ENCODE assay signal across 12 cellular contexts in genomic region chr10:69464801-69465401, GRCh38. TPM values are rescaled to one million over a fixed set of nuclear protein-coding genes. Genes with fewer than 3 reads are reported as not detected.
DNase-seq lines count a peak whose midpoint lies in the region; ATAC-seq and TF ChIP-seq lines count a peak whose summit lies in the region.
"Had no signal": no experiment of that assay in that cellular context is flagged by ENCODE, and none has a peak within 500 bp of the region (broad histone marks: within the 10 kb centered on the region; RNA-seq: fewer than 3 reads in every experiment).

No MANE protein-coding gene starts in this region.

- 20% methylated on average over 1 of the region's 2 CpGs for WGBS in suprapubic skin
- no CpG with 5 or more reads among the region's 2 CpGs for WGBS in H9 (ENCODE audit: extremely low coverage, insufficient read length, low lambda C conversion rate)

- H2BK12ac ChIP-seq in H9 (ENCODE audit: insufficient read length, low read depth, low read length), result no peak overlapping the region

- CTCF ChIA-PET in HEK293T (lab: Yijun Ruan, JAX), result interaction anchor here (0.7 kb wide), 1 partner anchor 15 kb away, joined by 3 read pairs; no protein-coding TSS in a partner anchor

- no peaks in the 10 kb centered on the region for H3K27me3 ChIP-seq in lower lobe of right lung (ENCODE audit: low read depth)
- H3K27me3 ChIP-seq in suprapubic skin, result no peaks in the 10 kb centered on the region
- H3K27me3 ChIP-seq in H9 (ENCODE audit: insufficient read depth, low read length), result no peaks in the 10 kb centered on the region

- H3K36me3 ChIP-seq in lower lobe of right lung (no peaks in the 10 kb centered on the region), suprapubic skin (no peaks in the 10 kb centered on the region)

- no peak overlapping the region for H3K4me3 ChIP-seq in lower lobe of right lung
- no peak overlapping the region for H3K4me3 ChIP-seq in suprapubic skin

- peaks cover 15 to 19% of the 10 kb centered on the region in 2 experiments for H3K4me1 Mint-ChIP-seq in H9
- H3K4me1 Mint-ChIP-seq: activated B cell treated with CpG ODN at 0.5 μM for 24 hours had no signal

- H3K9me3 ChIP-seq in lower lobe of right lung (no peaks in the 10 kb centered on the region), suprapubic skin (no peaks in the 10 kb centered on the region), H9 (ENCODE audit: control insufficient read depth, low read depth, low read length) (no peaks in the 10 kb centered on the region)

- no peak overlapping the region for H3K4ac ChIP-seq in H9 (ENCODE audit: low read depth, low read length)

- H2BK15ac ChIP-seq in H9 (ENCODE audit: low read depth, low read length), result no peak overlapping the region

- H3K27ac ChIP-seq in lower lobe of right lung, result peak overlapping the region; percentile 74
- H3K27ac ChIP-seq in suprapubic skin, result peak overlapping the region; percentile 58
- H3K27ac ChIP-seq in H9 (ENCODE audit: insufficient read length, low read depth, low read length), result no peak overlapping the region
- H3K27ac ChIP-seq: 22Rv1 had no signal

- H3K23ac ChIP-seq in H9 (ENCODE audit: insufficient read length, low read depth, low read length), result no peak overlapping the region

- no peak overlapping the region for H3K9ac ChIP-seq in H9 (ENCODE audit: extremely low read depth, insufficient read length, low read length)

- 0 out of 2 replicates have a peak, but pooled peaks cover 2% of the 10 kb centered on the region for H3K79me2 ChIP-seq in H9 (ENCODE audit: insufficient read depth, low read length)

- peaks cover 77% of the 10 kb centered on the region for H3K4me1 ChIP-seq in lower lobe of right lung
- peaks cover 39% of the 10 kb centered on the region for H3K4me1 ChIP-seq in suprapubic skin
- H3K4me1 ChIP-seq in H9 (ENCODE audit: insufficient read depth, low read length), result peaks cover 8% of the 10 kb centered on the region; the same call in 1 of the 2 replicates

- H4K8ac ChIP-seq in H9 (replicated peaks; ENCODE audit: insufficient read length, low read depth, low read length), result no peak overlapping the region

- no peaks in the 10 kb centered on the region for H4K20me1 ChIP-seq in H9 (ENCODE audit: control insufficient read depth, insufficient read depth, insufficient read length)

- no peak for TF ChIP-seq EP300 in suprapubic skin (IDR thresholded peaks at IDR 0.05)

- no peaks in the 10 kb centered on the region for H3K36me3 Mint-ChIP-seq in H9 (ENCODE audit: insufficient read depth in 1 of 3, low read depth in 3 of 3)

- TF ChIP-seq CTCF in lower lobe of right lung (IDR thresholded peaks at IDR 0.05) (no peak), suprapubic skin (IDR thresholded peaks at IDR 0.05) (no peak), H9 (conservative IDR thresholded peaks at IDR 0.05) (no peak)

- no peaks in the 10 kb centered on the region for H3K79me1 ChIP-seq in H9 (ENCODE audit: insufficient read depth, low read depth, low read length, poor library complexity, severe bottlenecking)

- H4K5ac ChIP-seq in H9 (ENCODE audit: insufficient read length, low read depth, low read length), result no peak overlapping the region

- H3K23me2 ChIP-seq in H9 (ENCODE audit: insufficient read length, low read depth, low read length, poor library complexity, severe bottlenecking), result no peaks in the 10 kb centered on the region

- POLR2A ChIA-PET in HEK293T (lab: Yijun Ruan, JAX), result no interaction called here

- no peak overlapping the region for H2BK120ac ChIP-seq in H9 (ENCODE audit: low read depth, low read length, poor library complexity, severe bottlenecking)

- H3K18ac ChIP-seq in H9 (ENCODE audit: insufficient read length, low read depth, low read length), result no peak overlapping the region

- H3K4me2 ChIP-seq in H9 (ENCODE audit: insufficient read depth, insufficient read length, low read length), result no peak overlapping the region

- no peak overlapping the region for H3T11ph ChIP-seq in H9 (ENCODE audit: low read length)

- no peak overlapping the region for H3K4me3 Mint-ChIP-seq in H9
- H3K4me3 Mint-ChIP-seq: activated B cell treated with CpG ODN at 0.5 μM for 24 hours had no signal

- H2AFZ ChIP-seq in H9 (ENCODE audit: low read length), result no peak overlapping the region

- no peak overlapping the region for H2AK5ac ChIP-seq in H9 (ENCODE audit: insufficient read length, low read length)

- peak; percentile 33 to 78 for ATAC-seq in lower lobe of right lung

- no peak overlapping the region for H2BK5ac ChIP-seq in H9 (ENCODE audit: insufficient read length, low read length)

- H4K91ac ChIP-seq in H9 (ENCODE audit: insufficient read length, low read depth, low read length), result no peak overlapping the region

- H3K9me3 Mint-ChIP-seq in H9, result no peaks in the 10 kb centered on the region
- H3K9me3 Mint-ChIP-seq: activated B cell treated with CpG ODN at 0.5 μM for 24 hours had no signal

- H3K14ac ChIP-seq in H9 (ENCODE audit: insufficient read depth, low read length), result no peak overlapping the region

- intact Hi-C loops in lower lobe of right lung (cut with DNase I), result no loop called here

- no peak overlapping the region for H3K56ac ChIP-seq in H9 (ENCODE audit: insufficient read length, low read depth, low read length)

- H3K27me3 Mint-ChIP-seq in H9 (ENCODE audit: low read depth), result no peaks in the 10 kb centered on the region
- H3K27me3 Mint-ChIP-seq: activated B cell treated with CpG ODN at 0.5 μM for 24 hours had no signal

- no peak overlapping the region for H2BK20ac ChIP-seq in H9 (ENCODE audit: low read depth, low read length, poor library complexity, severe bottlenecking)

- no peak overlapping the region for H3K27ac Mint-ChIP-seq in H9
- H3K27ac Mint-ChIP-seq: activated B cell treated with CpG ODN at 0.5 μM for 24 hours had no signal

- TF ChIP-seq POLR2A in suprapubic skin (IDR thresholded peaks at IDR 0.05), result no peak

- peak; percentile 19 for DNase-seq in DMS 273 (lab: John Stamatoyannopoulos, UW; ENCODE audit: unreplicated experiment)
- DNase-seq in DMS 273 treated with DMSO at 0.1 percent for 48 hours (lab: John Stamatoyannopoulos, UW), result no peak
- DNase-seq in central memory CD4-positive, alpha-beta T cell, result peak; percentile 9
- DNase-seq in lower lobe of right lung, result peak; percentile 65
- no peak for DNase-seq in suprapubic skin (ENCODE audit: low spot score in 2 of 2)
- DNase-seq in H9, result no peak
- no peak for DNase-seq in HEK293T (ENCODE audit: extremely low spot score)
- no peak for DNase-seq in D341Med (ENCODE audit: low spot score)
- DNase-seq: activated B cell treated with CpG ODN at 0.5 μM for 24 hours, mammary epithelial cell, NCI-H345 had no signal

TF ChIP-seq in HEK293T, 16 proteins besides CTCF, POLR2A, EP300 and RAD21:
- TF ChIP-seq L3MBTL2 (conservative IDR thresholded peaks at IDR 0.05) (no peak), FOXK2 (IDR thresholded peaks at IDR 0.05) (no peak), ELF4 (IDR thresholded peaks at IDR 0.05) (no peak), HDGF (IDR thresholded peaks at IDR 0.05; ENCODE audit: borderline replicate concordance) (no peak), FOXA1 (IDR thresholded peaks at IDR 0.05) (no peak), TARDBP (IDR thresholded peaks at IDR 0.05) (no peak), ARNT (IDR thresholded peaks at IDR 0.05) (no peak), PKNOX1 (IDR thresholded peaks at IDR 0.05) (no peak), CTBP1 (IDR thresholded peaks at IDR 0.05; ENCODE audit: borderline replicate concordance) (no peak), SUZ12 (IDR thresholded peaks at IDR 0.05) (no peak), SP1 (IDR thresholded peaks at IDR 0.05) (no peak), BHLHE40 (IDR thresholded peaks at IDR 0.05; ENCODE audit: borderline replicate concordance) (no peak), NFRKB (IDR thresholded peaks at IDR 0.05) (no peak), ZNF384 (IDR thresholded peaks at IDR 0.05) (no peak), FOXM1 (IDR thresholded peaks at IDR 0.05; ENCODE audit: borderline replicate concordance) (no peak), LEF1 (IDR thresholded peaks at IDR 0.05; ENCODE audit: borderline replicate concordance) (no peak)

RNA-seq across cellular contexts. Expression of gene TSPAN15, which starts 13.6 kb away (rescaled TPM):
- total RNA-seq in lower lobe of right lung, result 46.1 TPM
- total RNA-seq in suprapubic skin, result 10 to 100 TPM in 2 of 4 donors, 1 to 10 TPM in 2; 4.0 to 18.1 (median 11.7) TPM
- total RNA-seq in H9 (2021), result 7.7 and 7.8 TPM in 2 replicates

RNA-seq across cellular contexts. Expression of gene TACR2, which starts 48.2 kb away (rescaled TPM):
- total RNA-seq in lower lobe of right lung (1.2 TPM), suprapubic skin (1 to 10 TPM in 1 of 4 donors, under 1 TPM in 3; 0.25 to 1.2 (median 0.63) TPM), H9 (2021) (not detected in 2 replicates)
- total RNA-seq: activated B cell treated with CpG ODN at 0.5 μM for 24 hours, mammary epithelial cell had no signal

Comparison
In these comparisons a context has a peak if more than half of its experiments do, and no peak if none do; other contexts are left out.
1. DNase-seq: peak in DMS 273 (single experiment), central memory CD4-positive, alpha-beta T cell (single experiment) and lower lobe of right lung (single experiment); none in DMS 273 treated with DMSO at 0.1 percent for 48 hours (single experiment), suprapubic skin (0 of 2), H9 (single experiment), HEK293T (single experiment) and D341Med (single experiment).